In genomic region chr12:132153501-132154340, GRCh38 we compare ENCODE assay signal across 8 cellular contexts. TPM values are rescaled to one million over a fixed set of nuclear protein-coding genes. Genes with fewer than 3 reads are reported as not detected.
A peak's percentile ranks its signal among the peaks of the same experiment; 100 is the strongest.
DNase-seq lines count a peak whose midpoint lies in the region; ATAC-seq lines count a peak whose summit lies in the region.

No MANE protein-coding gene starts in this region.

- CTCF ChIA-PET in activated CD4-positive, alpha-beta memory T cell treated with anti-CD3 and anti-CD28 coated beads, Interleukin-2, amount 10 ng/mL, durations not matched to agents 7 days and 5 days (lab: Charles Lee): interaction anchor here (0.5 to 1.4 kb wide), 23 partner anchors 8 to 485 kb away, joined by 3 to 20 read pairs (median 4); partner anchors contain the start of gene NOC4L

- H3K4me3 Mint-ChIP-seq in activated CD4-positive, alpha-beta memory T cell treated with anti-CD3 and anti-CD28 coated beads, Interleukin-2, amount 10 ng/mL, durations not matched to agents 7 days and 5 days: no peak overlapping the region
- H3K4me3 Mint-ChIP-seq in effector memory CD8-positive, alpha-beta T cell: no peak overlapping the region

- in situ Hi-C loops in ACHN (cut with HindIII; ENCODE audit: low pct_ligation_motif_present, low pct_unique_long_range_greater_than_20kb, low sequenced_read_pairs): no loop called here

- H3K27ac Mint-ChIP-seq in activated CD4-positive, alpha-beta memory T cell treated with anti-CD3 and anti-CD28 coated beads, Interleukin-2, amount 10 ng/mL, durations not matched to agents 7 days and 5 days: no peak overlapping the region
- no peak overlapping the region for H3K27ac Mint-ChIP-seq in effector memory CD8-positive, alpha-beta T cell

- no peaks in the 10 kb centered on the region for H3K27me3 Mint-ChIP-seq in activated CD4-positive, alpha-beta memory T cell treated with anti-CD3 and anti-CD28 coated beads, Interleukin-2, amount 10 ng/mL, durations not matched to agents 7 days and 5 days
- H3K27me3 Mint-ChIP-seq in effector memory CD8-positive, alpha-beta T cell: no peaks in the 10 kb centered on the region

- H3K36me3 Mint-ChIP-seq in activated CD4-positive, alpha-beta memory T cell treated with anti-CD3 and anti-CD28 coated beads, Interleukin-2, amount 10 ng/mL, durations not matched to agents 7 days and 5 days (ENCODE audit: low read depth): no peaks in the 10 kb centered on the region
- H3K36me3 Mint-ChIP-seq in effector memory CD8-positive, alpha-beta T cell (ENCODE audit: insufficient read depth): peaks cover 20% of the 10 kb centered on the region

- peak; percentile 85 for DNase-seq in ACHN
- peak; percentile 53 to 91 for DNase-seq in NCI-H526 (lab: John Stamatoyannopoulos, UW)
- DNase-seq in activated CD4-positive, alpha-beta memory T cell treated with anti-CD3 and anti-CD28 coated beads, Interleukin-2, amount 10 ng/mL, durations not matched to agents 7 days and 5 days: peak; percentile 73
- DNase-seq in effector memory CD8-positive, alpha-beta T cell: peak; percentile 58 to 71 (median 65)
- peak; percentile 27 for DNase-seq in middle frontal gyrus (ENCODE audit: extremely low spot score, low spot score)
- peak; percentile 35 to 41 for DNase-seq in stimulated activated CD8-positive, alpha-beta memory T cell treated with anti-CD3 and anti-CD28 coated beads, Interleukin-2, amount 100 ng/mL, for 1 hour (ENCODE audit: low read depth in 2 of 2)

- POLR2A ChIA-PET in activated CD4-positive, alpha-beta memory T cell treated with anti-CD3 and anti-CD28 coated beads, Interleukin-2, amount 10 ng/mL, durations not matched to agents 7 days and 5 days (lab: Charles Lee): interaction anchor here (0.5 to 1.0 kb wide), 3 partner anchors 35 to 260 kb away, joined by 3 read pairs; no protein-coding TSS in a partner anchor

- H3K9me3 Mint-ChIP-seq in activated CD4-positive, alpha-beta memory T cell treated with anti-CD3 and anti-CD28 coated beads, Interleukin-2, amount 10 ng/mL, durations not matched to agents 7 days and 5 days: no peaks in the 10 kb centered on the region
- no peaks in the 10 kb centered on the region for H3K9me3 Mint-ChIP-seq in effector memory CD8-positive, alpha-beta T cell

- no peaks in the 10 kb centered on the region for H3K4me1 Mint-ChIP-seq in activated CD4-positive, alpha-beta memory T cell treated with anti-CD3 and anti-CD28 coated beads, Interleukin-2, amount 10 ng/mL, durations not matched to agents 7 days and 5 days
- peaks cover 0 to 3% of the 10 kb centered on the region in 2 donors for H3K4me1 Mint-ChIP-seq in effector memory CD8-positive, alpha-beta T cell (ENCODE audit: low read depth in 2 of 2)

- ATAC-seq in GM18868 (IDR thresholded peaks at IDR 0.05; ENCODE audit: unreplicated experiment) (peak; percentile 83), HG03342 (IDR thresholded peaks at IDR 0.05; ENCODE audit: unreplicated experiment) (peak; percentile 81)
- ATAC-seq in effector memory CD8-positive, alpha-beta T cell (replicated peaks): peak; percentile 96

RNA-seq across cellular contexts. Expression of gene NOC4L, which starts 9.5 kb away (rescaled TPM):
- 10 to 100 TPM; 23.4 to 23.6 TPM for total RNA-seq in activated CD4-positive, alpha-beta memory T cell treated with anti-CD3 and anti-CD28 coated beads, Interleukin-2, amount 10 ng/mL, durations not matched to agents 7 days and 5 days

RNA-seq across cellular contexts. Expression of gene DDX51, which starts 9.6 kb away (rescaled TPM):
- 10 to 100 TPM; 17.9 to 18.6 TPM for total RNA-seq in activated CD4-positive, alpha-beta memory T cell treated with anti-CD3 and anti-CD28 coated beads, Interleukin-2, amount 10 ng/mL, durations not matched to agents 7 days and 5 days

Comparison
In these comparisons a context has a peak if more than half of its experiments do, and no peak if none do; other contexts are left out.
1. Peak in every context shown above with its lines: DNase-seq and ATAC-seq.
2. DNase-seq: peak in every context shown above with its lines; median percentile 85 in ACHN; 73 in activated CD4-positive, alpha-beta memory T cell treated with anti-CD3 and anti-CD28 coated beads, Interleukin-2, amount 10 ng/mL, durations not matched to agents 7 days and 5 days; 72 in NCI-H526; 65 in effector memory CD8-positive, alpha-beta T cell; 38 in stimulated activated CD8-positive, alpha-beta memory T cell treated with anti-CD3 and anti-CD28 coated beads, Interleukin-2, amount 100 ng/mL, for 1 hour; 27 in middle frontal gyrus.